8 cellular contexts compared by ENCODE assay signal in genomic region chr9:136807281-136808074, GRCh38. TPM values are rescaled to one million over a fixed set of nuclear protein-coding genes. Genes with fewer than 3 reads are reported as not detected.
DNase-seq lines count a peak whose midpoint lies in the region; ATAC-seq, FAIRE-seq and TF ChIP-seq lines count a peak whose summit lies in the region.

RABL6 (plus strand) TSS chr9:136807948; CDS start chr9:136808197, 249 bp downstream.

- CTCF ChIA-PET in activated CD4-positive, alpha-beta T cell treated with anti-CD3 and anti-CD28 coated beads, Interleukin-2, amount 10 ng/mL, durations not matched to agents 7 days and 5 days (lab: Charles Lee), result interaction anchor here (0.7 to 4.6 kb wide), 12 partner anchors 10 to 429 kb away, joined by 3 to 23 read pairs (median 4); partner anchors contain the start of genes AJM1 and C8G
- CTCF ChIA-PET in HepG2 (lab: Yijun Ruan, JAX; ENCODE audit: low intra/inter-chr PET ratio, low total read pairs), result interaction anchor here (1.0 kb wide), 1 partner anchor 15 kb away, joined by 4 read pairs; no protein-coding TSS in a partner anchor

- H3K9ac ChIP-seq in HepG2 (ENCODE audit: insufficient read depth, low read depth, low read length), result peak within 1 kb of the TSS; percentile 86

- in situ Hi-C loops in HepG2 (cut with HindIII; ENCODE audit: extremely low pct_ligation_motif_present, low pct_unique_long_range_greater_than_20kb), result no loop called here

- no peaks in the 10 kb centered on the region for H3K27me3 Mint-ChIP-seq in activated CD4-positive, alpha-beta T cell treated with anti-CD3 and anti-CD28 coated beads, Interleukin-2, amount 10 ng/mL, durations not matched to agents 7 days and 5 days

- H3K4me3 ChIP-seq in HepG2 (replicated peaks in 1 of 3; ENCODE audit: insufficient read depth in 1 of 3, low read depth in 2 of 3, low read length in 3 of 3), result peak within 1 kb of the TSS; percentile 88 to 96 (median 92)

- H4K20me1 ChIP-seq in HepG2 (ENCODE audit: insufficient read depth, low read length), result no peaks in the 10 kb centered on the region; the same call in 1 of the 2 replicates

- H3K27ac Mint-ChIP-seq in activated CD4-positive, alpha-beta T cell treated with anti-CD3 and anti-CD28 coated beads, Interleukin-2, amount 10 ng/mL, durations not matched to agents 7 days and 5 days, result peak within 1 kb of the TSS; percentile 90

- H3K9me3 ChIP-seq in HepG2 (ENCODE audit: low read length), result no peaks in the 10 kb centered on the region

- BruUV-seq in HepG2 (replicated peaks; lab: Mats Ljungman, UMichigan), result TSS peak; percentile 63

- peak within 1 kb of the TSS; percentile 88 for H3K4me2 ChIP-seq in HepG2 (ENCODE audit: low read depth, low read length)

- H3K79me2 ChIP-seq in HepG2 (ENCODE audit: insufficient read depth, low read length), result peaks cover 59% of the 10 kb centered on the region

- H3K4me1 Mint-ChIP-seq in activated CD4-positive, alpha-beta T cell treated with anti-CD3 and anti-CD28 coated beads, Interleukin-2, amount 10 ng/mL, durations not matched to agents 7 days and 5 days, result peaks cover 37% of the 10 kb centered on the region

- H3K36me3 ChIP-seq in HepG2 (replicated peaks in 1 of 2; ENCODE audit: control insufficient read depth in 1 of 2, insufficient read depth in 2 of 2, low read length in 2 of 2), result peaks cover 2 to 7% of the 10 kb centered on the region in 2 experiments; a peak in 2 of 5 replicates

- peak; percentile 58 for ATAC-seq in GM18505 (IDR thresholded peaks at IDR 0.05; ENCODE audit: unreplicated experiment)
- peak; percentile 62 for ATAC-seq in HG02981 (IDR thresholded peaks at IDR 0.05; ENCODE audit: unreplicated experiment)
- peak; percentile 58 for ATAC-seq in HepG2

- peaks cover 18% of the 10 kb centered on the region for H3K36me3 Mint-ChIP-seq in activated CD4-positive, alpha-beta T cell treated with anti-CD3 and anti-CD28 coated beads, Interleukin-2, amount 10 ng/mL, durations not matched to agents 7 days and 5 days (ENCODE audit: low read depth)

- TF ChIP-seq RAD21 in HepG2 (CRISPR knock-in tag; IDR thresholded peaks at IDR 0.05), result no peak

- H3K27me3 ChIP-seq in HepG2 (ENCODE audit: control insufficient read depth in 1 of 2, insufficient read depth in 2 of 2, low read length in 2 of 2), result no peaks in the 10 kb centered on the region

- no peaks in the 10 kb centered on the region for H3K9me3 Mint-ChIP-seq in activated CD4-positive, alpha-beta T cell treated with anti-CD3 and anti-CD28 coated beads, Interleukin-2, amount 10 ng/mL, durations not matched to agents 7 days and 5 days

- TF ChIP-seq EP300 in HepG2 (IDR thresholded peaks at IDR 0.05; ENCODE audit: low read depth in 2 of 2, low read length in 2 of 2) (no peak), HepG2 (CRISPR knock-in tag; IDR thresholded peaks at IDR 0.05; ENCODE audit: borderline replicate concordance) (no peak)

- no peak for FAIRE-seq in HepG2 (lab: Jason Lieb, UNC)

- H2AFZ ChIP-seq in HepG2 (ENCODE audit: low read length), result no peak within 1 kb of the TSS

- peak within 1 kb of the TSS; percentile 76 for H3K27ac ChIP-seq in HepG2 (ENCODE audit: extremely low read length, insufficient read depth, low read length)

- H3K4me3 Mint-ChIP-seq in activated CD4-positive, alpha-beta T cell treated with anti-CD3 and anti-CD28 coated beads, Interleukin-2, amount 10 ng/mL, durations not matched to agents 7 days and 5 days, result peak within 1 kb of the TSS; percentile 84

- 0% methylated on average over 2 of the region's 96 CpGs for WGBS in HepG2 (ENCODE audit: low lambda C conversion rate)

- H3K4me1 ChIP-seq in HepG2 (ENCODE audit: insufficient read depth, low read length), result peaks cover 68% of the 10 kb centered on the region

- POLR2A ChIA-PET in activated CD4-positive, alpha-beta T cell treated with anti-CD3 and anti-CD28 coated beads, Interleukin-2, amount 10 ng/mL, durations not matched to agents 7 days and 5 days (lab: Charles Lee), result no interaction called here
- POLR2A ChIA-PET in HepG2 (lab: Yijun Ruan, JAX), result interaction anchor here (1.0 to 5.0 kb wide), 8 partner anchors 7 to 248 kb away, joined by 3 to 35 read pairs (median 6); partner anchors contain the start of genes CCDC183, TMEM141 and TRAF2

- no peak for TF ChIP-seq CTCF in HepG2 (CRISPR knock-in tag; IDR thresholded peaks at IDR 0.05)

- intact Hi-C loops in HepG2 (cut with micrococcal nuclease; ENCODE audit: unreplicated experiment), result no loop called here

- TF ChIP-seq POLR2A in GM18505 (IDR thresholded peaks at IDR 0.05; ENCODE audit: borderline replicate concordance, extremely low read depth, insufficient read depth, insufficient read length) (peak; percentile 89), HepG2 (IDR thresholded peaks at IDR 0.05; ENCODE audit: insufficient read depth in 1 of 2, low read depth in 2 of 2, low read length in 2 of 2) (0 out of 4 replicates have a peak, but pooled peaks of 1 of the 2 experiments have one; percentile 23)

- DNase-seq in A172 (ENCODE audit: low spot score) (peak; percentile 60), NCI-H226 (peak; percentile 70), dermis blood vessel endothelial cell (peak; percentile 82), HepG2 (ENCODE audit: low spot score) (peak; percentile 40)
- DNase-seq in activated CD4-positive, alpha-beta T cell treated with anti-CD3 and anti-CD28 coated beads, Interleukin-2, amount 10 ng/mL, durations not matched to agents 7 days and 5 days, result peak; percentile 75
- DNase-seq in stimulated activated CD4-positive, alpha-beta T cell treated with anti-CD3 and anti-CD28 coated beads, Interleukin-4, amount 100 ng/mL, for 1 hour, result peak; percentile 81

TF ChIP-seq in HepG2, 621 proteins besides CTCF, POLR2A, EP300 and RAD21 (continues in another document):
- TF ChIP-seq TEAD3 (CRISPR knock-in tag; optimal IDR thresholded peaks at IDR 0.05; ENCODE audit: borderline replicate concordance), result peak; percentile 25
- no peak for TF ChIP-seq ZNF468 (CRISPR knock-in tag; IDR thresholded peaks at IDR 0.05)
- TF ChIP-seq NCOA2 (CRISPR knock-in tag; IDR thresholded peaks at IDR 0.05), result no peak
- TF ChIP-seq ZNF10 (CRISPR knock-in tag; IDR thresholded peaks at IDR 0.05; ENCODE audit: borderline replicate concordance, low read depth), result no peak
- TF ChIP-seq BCLAF1 (IDR thresholded peaks at IDR 0.05), result no peak

RNA-seq across cellular contexts. Expression of gene RABL6, which starts in this region (rescaled TPM):
- total RNA-seq in A172 (2014; rRNA removed; shearing (Covaris generic)), result 138 and 144 TPM in 2 replicates
- 100 to 1,000 TPM in 1 of 2 experiments, 10 to 100 TPM in 1; 95.5 to 109 TPM for total RNA-seq in activated CD4-positive, alpha-beta T cell treated with anti-CD3 and anti-CD28 coated beads, Interleukin-2, amount 10 ng/mL, durations not matched to agents 7 days and 5 days
- total RNA-seq in dermis blood vessel endothelial cell (69.1 and 95.8 TPM in 2 replicates), HepG2 (2016; rRNA removed; fragmentation: Illumina TruSeq; extraction: Trizol) (66.4 and 81.5 TPM in 2 replicates)
- total RNA-seq in HepG2 (2016; cell fraction: cytosol; rRNA removed; fragmentation: Illumina TruSeq; extraction: Trizol; ENCODE audit: low read depth), result 37.0 and 38.7 TPM in 2 replicates
- total RNA-seq in HepG2 (2016; cell fraction: insoluble cytoplasmic fraction; rRNA removed; fragmentation: Illumina TruSeq; extraction: Trizol), result 54.7 and 84.6 TPM in 2 replicates
- 88.7 and 91.1 TPM in 2 replicates for total RNA-seq in HepG2 (2016; cell fraction: membrane; rRNA removed; fragmentation: Illumina TruSeq; extraction: Trizol)
- total RNA-seq in HepG2 (2016; cell fraction: nucleus; rRNA removed; fragmentation: Illumina TruSeq; extraction: Trizol), result 50.3 and 58.9 TPM in 2 replicates
- 125 and 139 TPM in 2 replicates for polyA plus RNA-seq in HepG2 (2011; rRNA removed)
- polyA plus RNA-seq in HepG2 (2011; cell fraction: cytosol; rRNA removed), result 72.4 and 105 TPM in 2 replicates
- 222 and 282 TPM in 2 replicates for polyA plus RNA-seq in HepG2 (2011; cell fraction: nucleus; rRNA removed)
- polyA plus RNA-seq in HepG2 (2012), result 114 and 126 TPM in 2 replicates
- polyA plus RNA-seq in HepG2 (2016; cell fraction: cytosol; fragmentation: Illumina TruSeq; extraction: Trizol; ENCODE audit: low read depth), result 45.2 and 45.6 TPM in 2 replicates
- 68.3 and 84.3 TPM in 2 replicates for polyA plus RNA-seq in HepG2 (2016; cell fraction: insoluble cytoplasmic fraction; fragmentation: Illumina TruSeq; extraction: Trizol; ENCODE audit: low read depth)
- 80.1 and 85.2 TPM in 2 replicates for polyA plus RNA-seq in HepG2 (2016; cell fraction: membrane; fragmentation: Illumina TruSeq; extraction: Trizol; ENCODE audit: low read depth)
- 135 and 137 TPM in 2 replicates for polyA plus RNA-seq in HepG2 (2016; cell fraction: nucleus; fragmentation: Illumina TruSeq; extraction: Trizol; ENCODE audit: insufficient read depth, low read depth)
- polyA minus RNA-seq in HepG2 (2011; rRNA and poly(A)+ RNA removed; ENCODE audit: low replicate concordance), result 117 and 139 TPM in 2 replicates
- 60.1 and 64.7 TPM in 2 replicates for polyA minus RNA-seq in HepG2 (2011; cell fraction: cytosol; rRNA and poly(A)+ RNA removed)
- 67.3 and 68.4 TPM in 2 replicates for polyA minus RNA-seq in HepG2 (2011; cell fraction: nucleus; rRNA and poly(A)+ RNA removed)

Comparison
In these comparisons a context has a peak if more than half of its experiments do, and no peak if none do; other contexts are left out.
1. Peak in every context shown above with its lines: DNase-seq, ATAC-seq, H3K4me3 ChIP-seq and H3K27ac ChIP-seq.